In the genomic region with DNA sequence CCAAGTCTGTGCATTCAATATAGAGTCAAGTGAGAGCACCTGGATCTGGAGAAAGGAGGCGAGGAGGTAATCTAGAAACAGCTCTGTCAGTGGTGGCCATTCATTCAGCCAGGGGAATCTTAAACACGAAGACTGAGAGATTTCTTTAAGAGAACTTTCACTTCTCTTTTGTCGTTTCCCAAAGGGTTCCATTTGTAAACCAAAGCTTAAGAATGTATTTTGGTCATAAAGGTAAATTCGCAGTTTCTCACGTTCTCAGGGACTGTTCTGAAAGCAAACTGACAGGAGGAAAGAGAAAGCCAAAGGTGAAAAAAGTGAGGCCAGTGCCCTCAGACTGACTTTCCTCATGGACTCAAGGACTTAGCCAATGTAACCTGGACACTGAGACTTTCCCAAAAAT, we compare ENCODE assay signal across 10 cellular contexts.
A peak's percentile ranks its signal among the peaks of the same experiment; 100 is the strongest.
DNase-seq lines count a peak whose midpoint lies in the region; ATAC-seq and TF ChIP-seq lines count a peak whose summit lies in the region.
"Had no signal": no experiment of that assay in that cellular context is flagged by ENCODE, and none has a peak within 500 bp of the region (broad histone marks: within the 10 kb centered on the region; RNA-seq: fewer than 3 reads in every experiment).

No MANE protein-coding gene starts in this region.

- DNase-seq in nephron progenitor cell (no peak), RKO (ENCODE audit: low spot score) (no peak), psoas muscle (no peak), mucosa of descending colon (no peak)
- DNase-seq in CD8-positive, alpha-beta memory T cell = no peak

- TF ChIP-seq CTCF in nephron progenitor cell (IDR thresholded peaks at IDR 0.05) (no peak), psoas muscle (IDR thresholded peaks at IDR 0.05) (no peak), mucosa of descending colon (IDR thresholded peaks at IDR 0.05) (no peak)

- H3K4me3 Mint-ChIP-seq in nephron progenitor cell = no peak overlapping the region
- no peak overlapping the region for H3K4me3 Mint-ChIP-seq in CD8-positive, alpha-beta memory T cell
- H3K4me3 Mint-ChIP-seq: brain, nephron had no signal

- POLR2A ChIA-PET in CD8-positive, alpha-beta memory T cell (lab: Charles Lee) = no interaction called here

- peaks cover 13% of the 10 kb centered on the region for H3K9me3 Mint-ChIP-seq in nephron progenitor cell
- H3K9me3 Mint-ChIP-seq in CD8-positive, alpha-beta memory T cell = peaks cover 0 to 6% (median 0%) of the 10 kb centered on the region in 5 donors
- H3K9me3 Mint-ChIP-seq: nephron had no signal

- no peaks in the 10 kb centered on the region for H3K9me3 ChIP-seq in CD8-positive, alpha-beta memory T cell (ENCODE audit: low read length)
- H3K9me3 ChIP-seq in psoas muscle (no peaks in the 10 kb centered on the region), mucosa of descending colon (no peaks in the 10 kb centered on the region)

- H3K27ac ChIP-seq in CD8-positive, alpha-beta memory T cell (ENCODE audit: low read depth, low read length) = no peak overlapping the region
- no peak overlapping the region for H3K27ac ChIP-seq in psoas muscle

- intact Hi-C loops in psoas muscle (cut with DNase I) (loop anchor here (2.0 to 5.0 kb wide), 2 partner anchors 420 to 421 kb away; no protein-coding TSS in a partner anchor), mucosa of descending colon (cut with DNase I, micrococcal nuclease) (loop anchor here in 1 of 2 donors (5.0 kb wide), 1 partner anchor 175 kb away; no protein-coding TSS in a partner anchor)

- WGBS in psoas muscle, 3 donors = 88 to 93% (median 90%) methylated on average over 4 to 5 of the region's 5 CpGs

- H3K36me3 ChIP-seq in CD8-positive, alpha-beta memory T cell (ENCODE audit: insufficient read depth, low read length) = no peaks in the 10 kb centered on the region
- H3K36me3 ChIP-seq in psoas muscle (ENCODE audit: insufficient read depth in 1 of 2, low read depth in 1 of 2) (no peaks in the 10 kb centered on the region), mucosa of descending colon (ENCODE audit: low read depth) (no peaks in the 10 kb centered on the region)

- no peak overlapping the region for H3K4me3 ChIP-seq in CD8-positive, alpha-beta memory T cell (ENCODE audit: low read length)
- H3K4me3 ChIP-seq in psoas muscle (no peak overlapping the region), mucosa of descending colon (no peak overlapping the region)

- no peaks in the 10 kb centered on the region for H3K27me3 Mint-ChIP-seq in nephron progenitor cell (ENCODE audit: low read depth, poor library complexity)
- H3K27me3 Mint-ChIP-seq in CD8-positive, alpha-beta memory T cell = no peaks in the 10 kb centered on the region
- H3K27me3 Mint-ChIP-seq: brain had no signal

- H3K36me3 Mint-ChIP-seq in nephron progenitor cell (ENCODE audit: low read depth) = peaks cover 5% of the 10 kb centered on the region
- H3K36me3 Mint-ChIP-seq in CD8-positive, alpha-beta memory T cell = no peaks in the 10 kb centered on the region
- H3K36me3 Mint-ChIP-seq: brain had no signal

- peak; percentile 87 for ATAC-seq in GM18873 (IDR thresholded peaks at IDR 0.05; ENCODE audit: low FRiP score, unreplicated experiment)
- ATAC-seq in GM21723 (IDR thresholded peaks at IDR 0.05; ENCODE audit: unreplicated experiment) = peak; percentile 86
- ATAC-seq in HG03159 (IDR thresholded peaks at IDR 0.05; ENCODE audit: unreplicated experiment) = peak; percentile 90
- no peak for ATAC-seq in psoas muscle
- ATAC-seq in mucosa of descending colon = no peak

- H3K27me3 ChIP-seq in CD8-positive, alpha-beta memory T cell (ENCODE audit: insufficient read depth, low read length, poor library complexity, severe bottlenecking) = no peaks in the 10 kb centered on the region
- no peaks in the 10 kb centered on the region for H3K27me3 ChIP-seq in psoas muscle (ENCODE audit: insufficient read depth in 3 of 3, low read length in 2 of 3)

- H3K4me1 ChIP-seq in CD8-positive, alpha-beta memory T cell (ENCODE audit: insufficient read depth, low read length) = no peaks in the 10 kb centered on the region
- H3K4me1 ChIP-seq in psoas muscle = no peaks in the 10 kb centered on the region
- H3K4me1 ChIP-seq in mucosa of descending colon (ENCODE audit: low read depth) = no peaks in the 10 kb centered on the region

- CTCF ChIA-PET in CD8-positive, alpha-beta memory T cell (lab: Charles Lee) = no interaction called here

- H3K27ac Mint-ChIP-seq in nephron progenitor cell = peak overlapping the region; percentile 86
- no peak overlapping the region for H3K27ac Mint-ChIP-seq in CD8-positive, alpha-beta memory T cell
- H3K27ac Mint-ChIP-seq: nephron had no signal

- peaks cover 26% of the 10 kb centered on the region for H3K4me1 Mint-ChIP-seq in nephron progenitor cell
- H3K4me1 Mint-ChIP-seq in CD8-positive, alpha-beta memory T cell = no peaks in the 10 kb centered on the region

Comparison
In these comparisons a context has a peak if more than half of its experiments do, and no peak if none do; other contexts are left out.
1. ATAC-seq: peak in GM18873 (single experiment), GM21723 (single experiment) and HG03159 (single experiment); none in psoas muscle (0 of 4) and mucosa of descending colon (single experiment).